8 cellular contexts compared by ENCODE assay signal in the genomic region with DNA sequence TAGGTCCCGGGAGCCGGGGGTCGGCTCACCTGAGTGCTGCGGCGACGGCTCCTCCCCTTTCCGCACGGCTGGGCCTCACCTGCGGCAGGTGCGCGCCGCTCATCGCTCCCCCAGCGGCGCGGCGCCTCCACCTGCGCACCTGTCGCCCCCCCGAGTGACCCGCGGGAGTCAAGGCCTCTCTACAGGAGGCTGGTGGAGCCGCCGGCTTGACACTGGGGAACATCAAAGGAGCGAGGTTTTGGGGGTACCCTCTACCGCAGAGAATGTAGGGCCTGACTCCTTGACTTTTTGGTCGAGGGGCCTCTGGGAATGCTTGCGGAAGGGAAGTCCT. TPM values are rescaled to one million over a fixed set of nuclear protein-coding genes. Genes with fewer than 3 reads are reported as not detected.
DNase-seq lines count a peak whose midpoint lies in the region; ATAC-seq and TF ChIP-seq lines count a peak whose summit lies in the region.

No MANE protein-coding gene starts in this region.

- H3K4me3 ChIP-seq in OCI-LY7 (ENCODE audit: low read depth, low read length, poor library complexity, severe bottlenecking) = peak overlapping the region; percentile 72
- H3K4me3 ChIP-seq in foreskin fibroblast (ENCODE audit: low read depth in 1 of 2, low read length in 2 of 2) = peak overlapping the region; percentile 24 to 78
- H3K4me3 ChIP-seq in skin epidermis = peak overlapping the region; percentile 64 to 92 (median 82)

- DNase-seq in NCI-H2107 (lab: John Stamatoyannopoulos, UW) = peak; percentile 56
- no peak for DNase-seq in NCI-H2107 treated with DMSO at 0.1 percent for 48 hours (lab: John Stamatoyannopoulos, UW; ENCODE audit: unreplicated experiment)
- DNase-seq in OCI-LY7 (ENCODE audit: low spot score) = no peak
- no peak for DNase-seq in foreskin fibroblast
- no peak for DNase-seq in activated gamma-delta T cell (lab: John Stamatoyannopoulos, UW)
- no peak for DNase-seq in SKM-1 (lab: John Stamatoyannopoulos, UW; ENCODE audit: unreplicated experiment)

- H3K4me1 ChIP-seq in OCI-LY7 (ENCODE audit: insufficient read depth, low read length, poor library complexity, severe bottlenecking) = peaks cover 35% of the 10 kb centered on the region

- TF ChIP-seq CTCF in OCI-LY7 (conservative IDR thresholded peaks at IDR 0.05; ENCODE audit: low read length) (no peak), foreskin fibroblast (IDR thresholded peaks at IDR 0.05; ENCODE audit: low read depth, low read length) (no peak)

- H3K27ac ChIP-seq in OCI-LY7 (ENCODE audit: low read depth, low read length, poor library complexity, severe bottlenecking) (no peak overlapping the region), skin epidermis (no peak overlapping the region)

- CTCF ChIA-PET in OCI-LY7 (lab: Charles Lee; ENCODE audit: unreplicated experiment) = interaction anchor here (0.6 to 1.0 kb wide), 3 partner anchors 38 to 68 kb away, joined by 3 to 4 read pairs (median 3); no protein-coding TSS in a partner anchor

- ATAC-seq in HG03097 (IDR thresholded peaks at IDR 0.05; ENCODE audit: low FRiP score, unreplicated experiment) = no peak

- H2AFZ ChIP-seq in OCI-LY7 (ENCODE audit: low read length) = peak overlapping the region; percentile 39; the same call in 1 of the 2 replicates

- intact Hi-C loops in OCI-LY7 (cut with micrococcal nuclease; ENCODE audit: unreplicated experiment) = loop anchor here (5.0 to 10.0 kb wide), 4 partner anchors 59 to 449 kb away; partner anchors contain the start of gene NTMT1

- H3K4me2 ChIP-seq in OCI-LY7 (ENCODE audit: low read length) = peak overlapping the region; percentile 90

- H3K36me3 ChIP-seq in OCI-LY7 (ENCODE audit: insufficient read depth, low read length) = no peaks in the 10 kb centered on the region

- H3K9me2 ChIP-seq in OCI-LY7 (ENCODE audit: insufficient read depth, low read length) = no peaks in the 10 kb centered on the region

- POLR2A ChIA-PET in OCI-LY7 (lab: Charles Lee) = interaction anchor here (0.6 to 1.6 kb wide), 5 partner anchors 10 to 406 kb away, joined by 3 to 6 read pairs (median 6); no protein-coding TSS in a partner anchor

- no peaks in the 10 kb centered on the region for H3K79me2 ChIP-seq in OCI-LY7 (ENCODE audit: insufficient read depth, low read depth, low read length)

- no TSS peak for BruUV-seq in OCI-LY7 (replicated peaks; lab: Mats Ljungman, UMichigan)

- H3K9me3 ChIP-seq in OCI-LY7 (ENCODE audit: low read length) = no peaks in the 10 kb centered on the region

- H4K20me1 ChIP-seq in OCI-LY7 (ENCODE audit: insufficient read depth, low read length) = no peaks in the 10 kb centered on the region

RNA-seq across cellular contexts. Expression of gene IER5L, which starts 0.5 kb away (rescaled TPM):
- total RNA-seq in OCI-LY7 (2014; rRNA removed; shearing (Covaris generic)) = 16.9 and 21.2 TPM in 2 replicates
- total RNA-seq in OCI-LY7 (2022) = 2.8 and 3.4 TPM in 2 replicates
